Comparison of ENCODE assay signal across 3 cellular contexts in genomic region chr17:79392598-79392997, GRCh38.
"Had no signal": no experiment of that assay in that cellular context is flagged by ENCODE, and none has a peak within 500 bp of the region (broad histone marks: within the 10 kb centered on the region; RNA-seq: fewer than 3 reads in every experiment).

No MANE protein-coding gene starts in this region.

- H3K4me3 ChIP-seq: GM23248, HAP-1 had no signal

- H3K9me3 ChIP-seq: HAP-1 had no signal

- H3K9me3 Mint-ChIP-seq: IgD-negative memory B cell had no signal

- H3K27ac Mint-ChIP-seq: IgD-negative memory B cell had no signal

- H3K4me1 ChIP-seq: HAP-1 had no signal

- H3K27ac ChIP-seq: GM23248 had no signal

- H3K9ac ChIP-seq: GM23248 had no signal

- H3K4me3 Mint-ChIP-seq: IgD-negative memory B cell had no signal

- H3K36me3 ChIP-seq: HAP-1 had no signal
